ENCODE assay signal across 1 cellular context in genomic region chr17:40561294-40561870, GRCh38.
TF ChIP-seq lines count a peak whose summit lies in the region.

No MANE protein-coding gene starts in this region.

TF ChIP-seq in A549, 52 proteins besides CTCF, POLR2A, EP300 and RAD21 (continued from another document):
- TF ChIP-seq, protein P1, sequence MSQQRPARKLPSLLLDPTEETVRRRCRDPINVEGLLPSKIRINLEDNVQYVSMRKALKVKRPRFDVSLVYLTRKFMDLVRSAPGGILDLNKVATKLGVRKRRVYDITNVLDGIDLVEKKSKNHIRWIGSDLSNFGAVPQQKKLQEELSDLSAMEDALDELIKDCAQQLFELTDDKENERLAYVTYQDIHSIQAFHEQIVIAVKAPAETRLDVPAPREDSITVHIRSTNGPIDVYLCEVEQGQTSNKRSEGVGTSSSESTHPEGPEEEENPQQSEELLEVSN (IDR thresholded peaks at IDR 0.05; ENCODE audit: borderline replicate concordance, low read depth) = no peak
- TF ChIP-seq JUNB (IDR thresholded peaks at IDR 0.05) (no peak), RARB (CRISPR knock-in tag; IDR thresholded peaks at IDR 0.05) (no peak), CEBPB (IDR thresholded peaks at IDR 0.05) (no peak), HEYL (CRISPR knock-in tag; IDR thresholded peaks at IDR 0.05) (no peak)
